ENCODE assay signal across 9 cellular contexts in genomic region chr18:28045176-28045810, GRCh38.
A peak's percentile ranks its signal among the peaks of the same experiment; 100 is the strongest.
DNase-seq lines count a peak whose midpoint lies in the region; TF ChIP-seq lines count a peak whose summit lies in the region.
"Had no signal": no experiment of that assay in that cellular context is flagged by ENCODE, and none has a peak within 500 bp of the region (broad histone marks: within the 10 kb centered on the region; RNA-seq: fewer than 3 reads in every experiment).

No MANE protein-coding gene starts in this region.

- intact Hi-C loops in Calu3 (cut with micrococcal nuclease; ENCODE audit: unreplicated experiment) (no loop called here), dorsolateral prefrontal cortex (cut with DNase I) (no loop called here)

- H3K4me1 ChIP-seq in fibroblast of lung (ENCODE audit: control insufficient read depth, extremely low read depth, insufficient read depth, low read length): no peaks in the 10 kb centered on the region

- no peaks in the 10 kb centered on the region for H3K79me2 ChIP-seq in fibroblast of lung (ENCODE audit: control insufficient read depth, insufficient read depth, low read length)

- no peaks in the 10 kb centered on the region for H3K9me3 ChIP-seq in fibroblast of lung (ENCODE audit: control insufficient read depth, insufficient read depth, low read depth, low read length)

- H3K36me3 Mint-ChIP-seq in HFFc6 (ENCODE audit: low read depth) (peaks cover 33% of the 10 kb centered on the region; the same call in 1 of the 2 replicates), progenitor cell of endocrine pancreas (ENCODE audit: insufficient read depth) (peaks cover 2% of the 10 kb centered on the region), type B pancreatic cell (no peaks in the 10 kb centered on the region), Calu3 (ENCODE audit: insufficient read depth, unreplicated experiment) (no peaks in the 10 kb centered on the region)
- no peaks in the 10 kb centered on the region for H3K36me3 Mint-ChIP-seq in activated T-cell treated with anti-CD3 and anti-CD28 coated beads, Interleukin-2, amount 50 U/mL, for 24 hours (ENCODE audit: low read depth)

- H2AFZ ChIP-seq in fibroblast of lung (ENCODE audit: low read length): no peak overlapping the region

- H3K9ac ChIP-seq in fibroblast of lung (ENCODE audit: insufficient read depth, low read length): no peak overlapping the region

- no peak overlapping the region for H3K27ac ChIP-seq in fibroblast of lung (ENCODE audit: insufficient read depth, low read length)
- peak overlapping the region in 23 of 59 donors; percentile 1 to 59 (median 34) for H3K27ac ChIP-seq in dorsolateral prefrontal cortex

- peaks cover 74% of the 10 kb centered on the region for H3K4me1 Mint-ChIP-seq in HFFc6 (ENCODE audit: low read depth)
- peaks cover 31% of the 10 kb centered on the region for H3K4me1 Mint-ChIP-seq in progenitor cell of endocrine pancreas (ENCODE audit: low read depth)
- H3K4me1 Mint-ChIP-seq in type B pancreatic cell (ENCODE audit: unreplicated experiment): peaks cover 35% of the 10 kb centered on the region
- peaks cover 8% of the 10 kb centered on the region for H3K4me1 Mint-ChIP-seq in Calu3 (ENCODE audit: low read depth, unreplicated experiment)
- H3K4me1 Mint-ChIP-seq in activated T-cell treated with anti-CD3 and anti-CD28 coated beads, Interleukin-2, amount 50 U/mL, for 24 hours (ENCODE audit: low read depth): no peaks in the 10 kb centered on the region

- H3K27me3 Mint-ChIP-seq in HFFc6 (ENCODE audit: insufficient read depth) (peaks cover 5% of the 10 kb centered on the region), progenitor cell of endocrine pancreas (no peaks in the 10 kb centered on the region), type B pancreatic cell (no peaks in the 10 kb centered on the region), Calu3 (ENCODE audit: unreplicated experiment) (no peaks in the 10 kb centered on the region)
- no peaks in the 10 kb centered on the region for H3K27me3 Mint-ChIP-seq in activated T-cell treated with anti-CD3 and anti-CD28 coated beads, Interleukin-2, amount 50 U/mL, for 24 hours

- no TSS peak for BruUV-seq in Calu3 (replicated peaks; lab: Mats Ljungman, UMichigan)

- DNase-seq in HFFc6: peak; percentile 39
- peak; percentile 84 for DNase-seq in NCI-H748 (lab: John Stamatoyannopoulos, UW; ENCODE audit: unreplicated experiment)
- DNase-seq in fibroblast of lung (ENCODE audit: low read depth in 2 of 2): peak; percentile 24 to 88
- no peak for DNase-seq in progenitor cell of endocrine pancreas (ENCODE audit: low spot score, unreplicated experiment)
- no peak for DNase-seq in type B pancreatic cell (ENCODE audit: extremely low spot score, unreplicated experiment)
- DNase-seq in Calu3: no peak
- no peak for DNase-seq in dorsolateral prefrontal cortex
- no peak for DNase-seq in activated T-cell treated with anti-CD3 and anti-CD28 coated beads, Interleukin-2, amount 50 U/mL, for 24 hours

- peak overlapping the region; percentile 84 for H3K27ac Mint-ChIP-seq in HFFc6
- peak overlapping the region; percentile 3 for H3K27ac Mint-ChIP-seq in progenitor cell of endocrine pancreas
- H3K27ac Mint-ChIP-seq in type B pancreatic cell: no peak overlapping the region
- no peak overlapping the region for H3K27ac Mint-ChIP-seq in Calu3 (ENCODE audit: unreplicated experiment)
- no peak overlapping the region for H3K27ac Mint-ChIP-seq in activated T-cell treated with anti-CD3 and anti-CD28 coated beads, Interleukin-2, amount 50 U/mL, for 24 hours

- H3K4me3 Mint-ChIP-seq in HFFc6: peak overlapping the region; percentile 73
- H3K4me3 Mint-ChIP-seq in progenitor cell of endocrine pancreas (ENCODE audit: low read depth): no peak overlapping the region
- no peak overlapping the region for H3K4me3 Mint-ChIP-seq in type B pancreatic cell
- H3K4me3 Mint-ChIP-seq in Calu3 (ENCODE audit: low read depth, unreplicated experiment): no peak overlapping the region
- no peak overlapping the region for H3K4me3 Mint-ChIP-seq in activated T-cell treated with anti-CD3 and anti-CD28 coated beads, Interleukin-2, amount 50 U/mL, for 24 hours

- TF ChIP-seq CTCF in HFFc6 (IDR thresholded peaks at IDR 0.05): no peak
- no peak for TF ChIP-seq CTCF in fibroblast of lung (conservative IDR thresholded peaks at IDR 0.05 in 1 of 2, IDR thresholded peaks at IDR 0.05 in 1 of 2; ENCODE audit: low read depth in 1 of 2, low read length in 2 of 2)
- no peak for TF ChIP-seq CTCF in progenitor cell of endocrine pancreas (IDR thresholded peaks at IDR 0.05; ENCODE audit: unreplicated experiment)
- TF ChIP-seq CTCF in type B pancreatic cell (conservative IDR thresholded peaks at IDR 0.05): no peak
- TF ChIP-seq CTCF in Calu3 (IDR thresholded peaks at IDR 0.05; ENCODE audit: unreplicated experiment): no peak
- TF ChIP-seq CTCF in dorsolateral prefrontal cortex (IDR thresholded peaks at IDR 0.05 in 54 of 56, conservative IDR thresholded peaks at IDR 0.05 in 2 of 56; ENCODE audit: low read depth in 1 of 56, partially characterized antibody in 56 of 56): no peak

- H3K9me3 Mint-ChIP-seq in HFFc6 (no peaks in the 10 kb centered on the region), progenitor cell of endocrine pancreas (ENCODE audit: low read depth) (no peaks in the 10 kb centered on the region), type B pancreatic cell (no peaks in the 10 kb centered on the region), Calu3 (ENCODE audit: low read depth, unreplicated experiment) (no peaks in the 10 kb centered on the region)
- H3K9me3 Mint-ChIP-seq in activated T-cell treated with anti-CD3 and anti-CD28 coated beads, Interleukin-2, amount 50 U/mL, for 24 hours: peaks cover 1% of the 10 kb centered on the region

- H3K27me3 ChIP-seq in fibroblast of lung (ENCODE audit: control insufficient read depth, insufficient read depth, low read length) (no peaks in the 10 kb centered on the region), dorsolateral prefrontal cortex (no peaks in the 10 kb centered on the region)

- H3K4me3 ChIP-seq in fibroblast of lung (replicated peaks in 1 of 4; ENCODE audit: control extremely low read depth in 1 of 4, insufficient read depth in 1 of 4, low read depth in 3 of 4, low read length in 4 of 4) (no peak overlapping the region), dorsolateral prefrontal cortex (peak overlapping the region in 12 of 59 donors; percentile 2 to 33 (median 12))
- H3K4me3 ChIP-seq: GM12878 had no signal

- H3K36me3 ChIP-seq in fibroblast of lung (ENCODE audit: control insufficient read depth, insufficient read depth, low read length): no peaks in the 10 kb centered on the region

- H4K20me1 ChIP-seq in fibroblast of lung (ENCODE audit: control insufficient read depth, extremely low read depth, insufficient read depth, low read length): no peaks in the 10 kb centered on the region

- H3K4me2 ChIP-seq in fibroblast of lung (ENCODE audit: extremely low read depth, insufficient read depth, low read length): no peak overlapping the region

- CTCF ChIA-PET in Calu3 (lab: Charles Lee): interaction anchor here (0.7 kb wide), 1 partner anchor 1887 kb away, joined by 3 read pairs; no protein-coding TSS in a partner anchor

Comparison
In these comparisons a context has a peak if more than half of its experiments do, and no peak if none do; other contexts are left out.
1. DNase-seq: peak in HFFc6 (single experiment), NCI-H748 (single experiment) and fibroblast of lung (2 of 2); none in progenitor cell of endocrine pancreas (single experiment), type B pancreatic cell (single experiment), Calu3 (single experiment), dorsolateral prefrontal cortex (0 of 10) and activated T-cell treated with anti-CD3 and anti-CD28 coated beads, Interleukin-2, amount 50 U/mL, for 24 hours (single experiment).
2. H3K27ac Mint-ChIP-seq: peak in HFFc6 (single experiment) and progenitor cell of endocrine pancreas (single experiment); none in type B pancreatic cell (single experiment), Calu3 (single experiment) and activated T-cell treated with anti-CD3 and anti-CD28 coated beads, Interleukin-2, amount 50 U/mL, for 24 hours (single experiment).